Comparison of ENCODE assay signal across 29 cellular contexts in genomic region chr5:51944500-51945125, GRCh38.
"Had no signal": no experiment of that assay in that cellular context is flagged by ENCODE, and none has a peak within 500 bp of the region (broad histone marks: within the 10 kb centered on the region; RNA-seq: fewer than 3 reads in every experiment).

No MANE protein-coding gene starts in this region.

- ATAC-seq: activated CD4-positive, CD25-positive, alpha-beta regulatory T cell treated with anti-CD3 and anti-CD28 coated beads, Interleukin-2, amount 50 U/mL, for 24 hours; activated CD8-positive, alpha-beta T cell treated with anti-CD3 and anti-CD28 coated beads for 36 hours; activated T-cell treated with anti-CD3 and anti-CD28 coated beads, Interleukin-2, amount 50 U/mL, for 4 hours; activated T-helper 17 cell treated with anti-CD3 and anti-CD28 coated beads, Interleukin-2, amount 50 U/mL, for 72 hours; esophagus mucosa; T-helper 17 cell had no signal

- H3K36me3 ChIP-seq: brain microvascular endothelial cell, WERI-Rb-1 had no signal

- FAIRE-seq: astrocyte, bronchial epithelial cell, frontal cortex had no signal

- H3K27ac ChIP-seq: brain microvascular endothelial cell, coronary artery, dorsolateral prefrontal cortex, WERI-Rb-1 had no signal

- H3K27me3 ChIP-seq: brain microvascular endothelial cell, dorsolateral prefrontal cortex had no signal

- DNase-seq: activated B cell treated with CpG ODN at 0.5 μM for 24 hours; activated CD4-positive, alpha-beta T cell treated with anti-CD3 and anti-CD28 coated beads for 48 hours; activated CD4-positive, alpha-beta T cell treated with anti-CD3 and anti-CD28 coated beads, Interleukin-2, amount 50 U/mL, for 1 hour; activated CD4-positive, alpha-beta T cell treated with anti-CD3 and anti-CD28 coated beads, Interleukin-2, amount 50 U/mL, for 48 hours; activated CD8-positive, alpha-beta memory T cell treated with anti-CD3 and anti-CD28 coated beads for 24 hours; activated CD8-positive, alpha-beta T cell treated with anti-CD3 and anti-CD28 coated beads for 36 hours; activated effector memory CD4-positive, alpha-beta T cell treated with Interleukin-2 at 50 U/mL for 16 hours; activated gamma-delta T cell treated with Interleukin-2 at 50 U/mL for 16 hours; activated naive CD4-positive, alpha-beta T cell treated with anti-CD3 and anti-CD28 coated beads, Interleukin-2, amount 50 U/mL, for 16 hours; activated naive CD4-positive, alpha-beta T cell treated with Interleukin-2 at 50 U/mL for 16 hours; activated T-cell treated with anti-CD3 and anti-CD28 coated beads, Interleukin-2, amount 50 U/mL, for 4 hours; amniotic stem cell; anterior cingulate cortex; brain microvascular endothelial cell; dorsolateral prefrontal cortex; effector memory CD4-positive, alpha-beta T cell; endodermal cell; foreskin fibroblast; head of caudate nucleus; T-helper 17 cell; T1000; WERI-Rb-1 had no signal

- H3K4me3 ChIP-seq: coronary artery, dorsolateral prefrontal cortex had no signal
